Comparison of ENCODE assay signal across 8 cellular contexts in genomic region chr1:11736746-11737639, GRCh38. TPM values are rescaled to one million over a fixed set of nuclear protein-coding genes. Genes with fewer than 3 reads are reported as not detected.
DNase-seq lines count a peak whose midpoint lies in the region; ATAC-seq, FAIRE-seq and TF ChIP-seq lines count a peak whose summit lies in the region.

No MANE protein-coding gene starts in this region.

- no peak for ATAC-seq in GM18868 (IDR thresholded peaks at IDR 0.05; ENCODE audit: unreplicated experiment)

- no peaks in the 10 kb centered on the region for H3F3A ChIP-seq in SU-DHL-6 (ENCODE audit: insufficient read depth)

- dilution Hi-C loops in keratinocyte (cut with MboI; ENCODE audit: extremely low pct_ligation_motif_present, low sequenced_read_pairs): no loop called here

- H2AFZ ChIP-seq in SU-DHL-6 (ENCODE audit: low read depth, low read length, severe bottlenecking) (peak overlapping the region; percentile 94), keratinocyte (ENCODE audit: control insufficient read depth, low read length) (peak overlapping the region; percentile 93)

- H3K36me3 ChIP-seq in GM06990 (ENCODE audit: control insufficient read depth, insufficient read depth, low read length) (no peaks in the 10 kb centered on the region), SU-DHL-6 (ENCODE audit: low read length) (no peaks in the 10 kb centered on the region), keratinocyte (ENCODE audit: control insufficient read depth in 2 of 2, extremely low read depth in 1 of 2, insufficient read depth in 2 of 2, low read length in 2 of 2) (peaks cover 0 to 6% of the 10 kb centered on the region in 2 experiments), spleen (no peaks in the 10 kb centered on the region)

- H4K20me1 ChIP-seq in SU-DHL-6 (ENCODE audit: low read depth, low read length): no peaks in the 10 kb centered on the region
- no peaks in the 10 kb centered on the region for H4K20me1 ChIP-seq in keratinocyte (ENCODE audit: control insufficient read depth, extremely low read depth, insufficient read depth, low read length)

- no peak overlapping the region for H3K27ac ChIP-seq in SU-DHL-6 (ENCODE audit: low read depth, low read length)
- H3K27ac ChIP-seq in caudate nucleus (ENCODE audit: low read depth, low read length): peak overlapping the region; percentile 86
- peak overlapping the region; percentile 98 for H3K27ac ChIP-seq in keratinocyte (ENCODE audit: control insufficient read depth, insufficient read depth, low read length)
- peak overlapping the region; percentile 73 to 100 (median 94) for H3K27ac ChIP-seq in spleen

- 9 to 17% (median 17%) methylated on average over 15 of the region's 15 CpGs for WGBS in spleen, 5 donors

- no peaks in the 10 kb centered on the region for H3K79me2 ChIP-seq in SU-DHL-6 (ENCODE audit: insufficient read depth, low read length)
- peaks cover 16% of the 10 kb centered on the region for H3K79me2 ChIP-seq in keratinocyte (ENCODE audit: control insufficient read depth, insufficient read depth, low read length)

- TF ChIP-seq POLR2A in spleen (IDR thresholded peaks at IDR 0.05): no peak

- H3K4me3 ChIP-seq in GM06990 (replicated peaks; ENCODE audit: low read depth, low read length) (peak overlapping the region; percentile 95), SU-DHL-6 (ENCODE audit: insufficient read depth, low read length, poor library complexity, severe bottlenecking) (peak overlapping the region; percentile 76), keratinocyte (ENCODE audit: control insufficient read depth in 2 of 3, extremely low read depth in 1 of 3, insufficient read depth in 2 of 3, low read depth in 1 of 3, low read length in 3 of 3) (peak overlapping the region; percentile 81 to 91 (median 86)), spleen (peak overlapping the region; percentile 61 to 92 (median 82))

- H3K9ac ChIP-seq in SU-DHL-6 (ENCODE audit: low read length) (peak overlapping the region; percentile 64), keratinocyte (ENCODE audit: control insufficient read depth, extremely low read depth, insufficient read depth, low read length) (peak overlapping the region; percentile 94)

- H3K9me3 ChIP-seq in SU-DHL-6 (ENCODE audit: insufficient read depth, low read length): no peaks in the 10 kb centered on the region
- H3K9me3 ChIP-seq in keratinocyte (ENCODE audit: control insufficient read depth, low read depth, low read length): no peaks in the 10 kb centered on the region
- no peaks in the 10 kb centered on the region for H3K9me3 ChIP-seq in spleen

- H3K4me2 ChIP-seq in SU-DHL-6 (ENCODE audit: low read depth, low read length, poor library complexity, severe bottlenecking) (peak overlapping the region; percentile 85), keratinocyte (ENCODE audit: control insufficient read depth, extremely low read depth, insufficient read depth, low read depth, low read length) (peak overlapping the region; percentile 98)

- no peaks in the 10 kb centered on the region for H3K27me3 ChIP-seq in GM06990 (replicated peaks; ENCODE audit: control insufficient read depth, insufficient read depth, low read length)
- no peaks in the 10 kb centered on the region for H3K27me3 ChIP-seq in SU-DHL-6 (ENCODE audit: low read length)
- no peaks in the 10 kb centered on the region for H3K27me3 ChIP-seq in keratinocyte (ENCODE audit: control insufficient read depth, extremely low read depth, insufficient read depth, low read length)
- H3K27me3 ChIP-seq in spleen (replicated peaks in 1 of 7): no peaks in the 10 kb centered on the region

- FAIRE-seq in keratinocyte (lab: Jason Lieb, UNC): peak; percentile 53

- intact Hi-C loops in spleen (cut with DNase I; ENCODE audit: low total_unique reads): no loop called here

- H3K9me2 ChIP-seq in SU-DHL-6 (replicated peaks; ENCODE audit: insufficient read depth, low read length): no peaks in the 10 kb centered on the region

- peaks cover 3% of the 10 kb centered on the region for H3K9me1 ChIP-seq in keratinocyte (ENCODE audit: control insufficient read depth, extremely low read depth, insufficient read depth, low read length)

- DNase-seq in GM06990 (ENCODE audit: extremely low read depth, insufficient read length) (no peak), HuH-7.5 (ENCODE audit: low spot score) (peak; percentile 42), caudate nucleus (lab: John Stamatoyannopoulos, UW) (peak in 4 of 61 donors; percentile 15 to 30 (median 23)), keratinocyte (ENCODE audit: low read depth, low spot score) (peak; percentile 73), spleen (peak; percentile 88), Kasumi-1 (lab: John Stamatoyannopoulos, UW) (no peak)

- TF ChIP-seq CTCF in GM06990 (IDR thresholded peaks at IDR 0.05; ENCODE audit: insufficient read depth, low read length, poor library complexity, severe bottlenecking): no peak
- no peak for TF ChIP-seq CTCF in SU-DHL-6 (IDR thresholded peaks at IDR 0.05; ENCODE audit: insufficient read depth, low read length, poor library complexity, severe bottlenecking)
- no peak for TF ChIP-seq CTCF in keratinocyte (optimal IDR thresholded peaks at IDR 0.05 in 1 of 3, IDR thresholded peaks at IDR 0.05 in 1 of 3, conservative IDR thresholded peaks at IDR 0.05 in 1 of 3; ENCODE audit: extremely low read depth in 1 of 3, insufficient read depth in 2 of 3, low read length in 3 of 3)
- no peak for TF ChIP-seq CTCF in spleen (IDR thresholded peaks at IDR 0.05 in 8 of 11, conservative IDR thresholded peaks at IDR 0.05 in 3 of 11)

- H3K4me1 ChIP-seq in keratinocyte (ENCODE audit: control insufficient read depth, extremely low read depth, insufficient read depth, low read length): peaks cover 37% of the 10 kb centered on the region
- H3K4me1 ChIP-seq in spleen: peaks cover 31 to 100% (median 79%) of the 10 kb centered on the region in 6 donors

RNA-seq across cellular contexts. Expression of gene AGTRAP, which starts 1.1 kb away (rescaled TPM):
- polyA plus RNA-seq in keratinocyte: 36.7 to 75.6 TPM (median 65.8 TPM) in 3 replicates
- 11.8 TPM for polyA plus RNA-seq in keratinocyte (2011; ENCODE audit: low read depth)
- polyA plus RNA-seq in keratinocyte (2011; cell fraction: cytosol; rRNA removed): 56.1 and 108 TPM in 2 replicates
- polyA plus RNA-seq in keratinocyte (2011; cell fraction: nucleus; rRNA removed): 61.3 and 86.5 TPM in 2 replicates
- polyA plus RNA-seq in keratinocyte (2012; ENCODE audit: low replicate concordance): 82.0 and 86.5 TPM in 2 replicates
- 38.4 to 81.1 TPM (median 45.0 TPM) in 3 replicates for polyA minus RNA-seq in keratinocyte
- polyA minus RNA-seq in keratinocyte (2011; cell fraction: cytosol; rRNA and poly(A)+ RNA removed): 81.5 TPM
- 34.2 and 35.3 TPM in 2 replicates for polyA minus RNA-seq in keratinocyte (2011; cell fraction: nucleus; rRNA and poly(A)+ RNA removed)
- total RNA-seq in spleen: 100 to 1,000 TPM in 2 of 7 donors, 10 to 100 TPM in 5; 48.5 to 120 (median 64.2) TPM
- polyA plus RNA-seq in spleen: 10 to 100 TPM; 40.8 to 54.7 (median 50.5) TPM

RNA-seq across cellular contexts. Expression of gene C1orf167, which starts 25.0 kb away (rescaled TPM):
- polyA plus RNA-seq in keratinocyte (not detected in 3 replicates), spleen (1 to 10 TPM in 2 of 3 donors, under 1 TPM in 1; 0.96 to 1.7 (median 1.7) TPM)
- not detected for polyA plus RNA-seq in keratinocyte (2011; ENCODE audit: low read depth)
- polyA plus RNA-seq in keratinocyte (2011; cell fraction: cytosol; rRNA removed): not detected in 2 replicates
- not detected in 2 replicates for polyA plus RNA-seq in keratinocyte (2011; cell fraction: nucleus; rRNA removed)
- 0.62 TPM in 1 of 2 replicates, not detected in the other for polyA plus RNA-seq in keratinocyte (2012; ENCODE audit: low replicate concordance)
- not detected in 3 replicates for polyA minus RNA-seq in keratinocyte
- not detected for polyA minus RNA-seq in keratinocyte (2011; cell fraction: cytosol; rRNA and poly(A)+ RNA removed)
- polyA minus RNA-seq in keratinocyte (2011; cell fraction: nucleus; rRNA and poly(A)+ RNA removed): not detected in 2 replicates
- 1 to 10 TPM in 1 of 7 donors, under 1 TPM in 5, not detected in 1; 0.74 to 4.8 (median 0.86) TPM for total RNA-seq in spleen

RNA-seq across cellular contexts. Expression of gene DRAXIN, which starts 45.5 kb away (rescaled TPM):
- not detected in 3 replicates for polyA plus RNA-seq in keratinocyte
- not detected for polyA plus RNA-seq in keratinocyte (2011; ENCODE audit: low read depth)
- polyA plus RNA-seq in keratinocyte (2011; cell fraction: cytosol; rRNA removed): not detected in 2 replicates
- 0.01 and 0.03 TPM in 2 replicates for polyA plus RNA-seq in keratinocyte (2011; cell fraction: nucleus; rRNA removed)
- polyA plus RNA-seq in keratinocyte (2012; ENCODE audit: low replicate concordance): not detected in 2 replicates
- polyA minus RNA-seq in keratinocyte: 0.03 TPM in 1 of 3 replicates, not detected in the others
- not detected for polyA minus RNA-seq in keratinocyte (2011; cell fraction: cytosol; rRNA and poly(A)+ RNA removed)
- polyA minus RNA-seq in keratinocyte (2011; cell fraction: nucleus; rRNA and poly(A)+ RNA removed): not detected in 2 replicates
- under 1 TPM in 4 of 7 donors, not detected in 3; 0.09 to 0.37 (median 0.17) TPM for total RNA-seq in spleen
- polyA plus RNA-seq in spleen: under 1 TPM; 0.04 to 0.10 (median 0.06) TPM

RNA-seq across cellular contexts. Expression of gene MAD2L2, which starts 56.0 kb away (rescaled TPM):
- polyA plus RNA-seq in keratinocyte (24.8 to 31.6 TPM (median 26.4 TPM) in 3 replicates), spleen (10 to 100 TPM; 30.8 to 42.1 (median 37.2) TPM)
- polyA plus RNA-seq in keratinocyte (2011; ENCODE audit: low read depth): 4.3 TPM
- polyA plus RNA-seq in keratinocyte (2011; cell fraction: cytosol; rRNA removed): 28.9 and 41.2 TPM in 2 replicates
- polyA plus RNA-seq in keratinocyte (2011; cell fraction: nucleus; rRNA removed): 17.2 and 22.1 TPM in 2 replicates
- polyA plus RNA-seq in keratinocyte (2012; ENCODE audit: low replicate concordance): 25.5 and 33.4 TPM in 2 replicates
- 16.9 to 36.2 TPM (median 22.1 TPM) in 3 replicates for polyA minus RNA-seq in keratinocyte
- polyA minus RNA-seq in keratinocyte (2011; cell fraction: cytosol; rRNA and poly(A)+ RNA removed): 28.6 TPM
- polyA minus RNA-seq in keratinocyte (2011; cell fraction: nucleus; rRNA and poly(A)+ RNA removed): 3.6 and 4.7 TPM in 2 replicates
- total RNA-seq in spleen: 10 to 100 TPM; 22.7 to 41.0 (median 29.8) TPM

Comparison
In these comparisons a context has a peak if more than half of its experiments do, and no peak if none do; other contexts are left out.
1. DNase-seq: peak in HuH-7.5 (single experiment), keratinocyte (single experiment) and spleen (single experiment); none in GM06990 (single experiment) and Kasumi-1 (0 of 2).
2. Peak in every context shown above with its lines, with median percentiles within 50 percentile points of each other: H3K4me3 ChIP-seq.